Comparison of ENCODE assay signal across 23 cellular contexts in the genomic region with DNA sequence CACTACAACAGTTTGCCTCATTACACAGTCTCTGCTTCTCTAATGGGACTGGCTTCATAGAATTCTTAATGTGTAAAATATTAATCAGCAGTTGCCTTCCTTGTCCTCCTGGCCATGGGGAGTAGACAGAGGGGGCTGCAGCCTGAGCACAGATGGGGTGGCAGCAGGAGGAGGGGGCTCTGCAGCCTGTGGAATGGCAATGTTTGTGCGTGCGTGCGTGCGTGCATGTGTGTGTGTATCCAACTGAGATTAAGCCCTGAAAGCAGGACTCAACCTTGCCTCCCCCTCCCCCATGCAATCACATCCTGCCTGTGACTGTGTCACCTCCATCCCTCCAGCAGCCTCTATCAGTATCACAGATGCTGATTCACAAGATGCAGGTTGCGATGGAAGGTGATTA.
"Had no signal": no experiment of that assay in that cellular context is flagged by ENCODE, and none has a peak within 500 bp of the region (broad histone marks: within the 10 kb centered on the region; RNA-seq: fewer than 3 reads in every experiment).

No MANE protein-coding gene starts in this region.

- H3K9me3 ChIP-seq: gastrocnemius medialis, ovary, tibial artery, upper lobe of left lung, vagina had no signal

- H3K9me3 Mint-ChIP-seq: natural killer cell treated with Interleukin-12 subunit alpha and Interleukin-12 subunit beta and Interleukin-15 and Interleukin-18, amount 100 ng/mL, for 72 hours had no signal

- H3K4me1 ChIP-seq: esophagus muscularis mucosa, gastrocnemius medialis, neural progenitor cell, tibial artery, upper lobe of left lung, vagina had no signal

- H3K27ac ChIP-seq: epithelial cell of prostate, esophagus muscularis mucosa, gastrocnemius medialis, neural progenitor cell, ovary, tibial artery, upper lobe of left lung, vagina had no signal

- H3K4me3 ChIP-seq: dorsolateral prefrontal cortex, esophagus muscularis mucosa, gastrocnemius medialis, lung, neural progenitor cell, ovary, tibial artery, upper lobe of left lung, vagina had no signal

- H3K36me3 Mint-ChIP-seq: natural killer cell treated with Interleukin-12 subunit alpha and Interleukin-12 subunit beta and Interleukin-15 and Interleukin-18, amount 100 ng/mL, for 72 hours; neural progenitor cell; stimulated activated effector memory CD8-positive, alpha-beta T cell treated with anti-CD3 and anti-CD28 coated beads, Interleukin-12 subunit alpha, Interleukin-12 subunit beta, amount 100 ng/mL, for 72 hours had no signal

- H3K4me1 Mint-ChIP-seq: stimulated activated effector memory CD8-positive, alpha-beta T cell treated with anti-CD3 and anti-CD28 coated beads, Interleukin-12 subunit alpha, Interleukin-12 subunit beta, amount 100 ng/mL, for 72 hours had no signal

- H3K27me3 ChIP-seq: dorsolateral prefrontal cortex, gastrocnemius medialis, ovary, upper lobe of left lung, vagina had no signal

- H3K27ac Mint-ChIP-seq: natural killer cell treated with Interleukin-12 subunit alpha and Interleukin-12 subunit beta and Interleukin-15 and Interleukin-18, amount 100 ng/mL, for 72 hours; neural progenitor cell; progenitor cell of endocrine pancreas; stimulated activated effector memory CD8-positive, alpha-beta T cell treated with anti-CD3 and anti-CD28 coated beads, Interleukin-12 subunit alpha, Interleukin-12 subunit beta, amount 100 ng/mL, for 72 hours had no signal

- H3K36me3 ChIP-seq: esophagus muscularis mucosa, gastrocnemius medialis, neural progenitor cell, ovary, tibial artery, upper lobe of left lung, vagina had no signal

- DNase-seq: cortex of kidney; effector CD8-positive, alpha-beta T cell; gastrocnemius medialis; left colon; left ventricle myocardium superior; mesenchymal stem cell; ovary; right cardiac atrium; small intestine; stimulated activated CD4-positive, alpha-beta T cell treated with anti-CD3 and anti-CD28 coated beads, Interleukin-4, amount 100 ng/mL, for 1 hour; stimulated activated CD8-positive, alpha-beta memory T cell treated with anti-CD3 and anti-CD28 coated beads, Interleukin-4, amount 100 ng/mL, for 48 hours; stimulated activated naive CD8-positive, alpha-beta T cell treated with anti-CD3 and anti-CD28 coated beads, Interleukin-15, Interleukin-2, amounts not matched to agents 100 U/mL and 50 U/mL, for 24 hours; tibial artery; upper lobe of left lung had no signal

- H3K4me3 Mint-ChIP-seq: natural killer cell treated with Interleukin-12 subunit alpha and Interleukin-12 subunit beta and Interleukin-15 and Interleukin-18, amount 100 ng/mL, for 72 hours; neural progenitor cell; stimulated activated effector memory CD8-positive, alpha-beta T cell treated with anti-CD3 and anti-CD28 coated beads, Interleukin-12 subunit alpha, Interleukin-12 subunit beta, amount 100 ng/mL, for 72 hours had no signal
